Comparison of ENCODE assay signal across 9 cellular contexts in the genomic region with DNA sequence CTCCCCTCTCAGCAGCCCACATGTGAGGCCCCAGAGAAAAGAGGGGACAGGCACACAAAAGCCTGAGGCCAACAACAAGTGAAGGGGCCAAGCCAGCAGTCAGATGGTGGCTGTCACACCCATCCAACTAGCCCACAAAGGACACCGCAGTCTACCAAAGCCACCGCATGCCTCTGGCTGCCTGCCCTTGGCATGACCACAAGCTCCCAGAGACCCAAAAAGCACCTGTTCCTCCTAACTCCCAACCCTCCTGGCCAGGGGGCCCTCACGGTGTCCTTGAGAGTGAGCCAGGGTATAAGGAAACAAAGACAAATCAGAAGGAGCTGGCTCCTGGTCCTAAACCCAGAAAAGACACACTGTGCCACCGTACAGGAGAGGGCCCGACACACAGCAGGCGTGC.
DNase-seq lines count a peak whose midpoint lies in the region; ATAC-seq, FAIRE-seq and TF ChIP-seq lines count a peak whose summit lies in the region.
"Had no signal": no experiment of that assay in that cellular context is flagged by ENCODE, and none has a peak within 500 bp of the region (broad histone marks: within the 10 kb centered on the region; RNA-seq: fewer than 3 reads in every experiment).

No MANE protein-coding gene starts in this region.

- H3K36me3 Mint-ChIP-seq in activated CD8-positive, alpha-beta T cell treated with anti-CD3 and anti-CD28 coated beads for 36 hours (ENCODE audit: low read depth), result no peaks in the 10 kb centered on the region
- peaks cover 14% of the 10 kb centered on the region for H3K36me3 Mint-ChIP-seq in stimulated activated effector memory CD8-positive, alpha-beta T cell treated with anti-CD3 and anti-CD28 coated beads, Interleukin-12 subunit alpha, Interleukin-12 subunit beta, amount 100 ng/mL, for 72 hours

- no peak overlapping the region for H3K4me3 Mint-ChIP-seq in activated CD8-positive, alpha-beta T cell treated with anti-CD3 and anti-CD28 coated beads for 36 hours
- no peak overlapping the region for H3K4me3 Mint-ChIP-seq in stimulated activated effector memory CD8-positive, alpha-beta T cell treated with anti-CD3 and anti-CD28 coated beads, Interleukin-12 subunit alpha, Interleukin-12 subunit beta, amount 100 ng/mL, for 72 hours

- no peaks in the 10 kb centered on the region for H3K27me3 ChIP-seq in layer of hippocampus (ENCODE audit: control insufficient read depth, insufficient read depth, low read length)

- ATAC-seq in HG02981 (IDR thresholded peaks at IDR 0.05; ENCODE audit: unreplicated experiment) (peak; percentile 11), GM19324 (IDR thresholded peaks at IDR 0.05; ENCODE audit: low FRiP score, unreplicated experiment) (no peak)
- peak; percentile 30 for ATAC-seq in activated CD8-positive, alpha-beta T cell treated with anti-CD3 and anti-CD28 coated beads for 36 hours
- no peak for ATAC-seq in stimulated activated effector memory CD8-positive, alpha-beta T cell treated with anti-CD3 and anti-CD28 coated beads, Interleukin-12 subunit alpha, Interleukin-12 subunit beta, amount 100 ng/mL, for 72 hours

- H3K27me3 Mint-ChIP-seq in activated CD8-positive, alpha-beta T cell treated with anti-CD3 and anti-CD28 coated beads for 36 hours, result no peaks in the 10 kb centered on the region

- H3K27ac ChIP-seq in layer of hippocampus (ENCODE audit: low read depth, low read length), result peak overlapping the region; percentile 91

- POLR2A ChIA-PET in activated CD8-positive, alpha-beta T cell treated with anti-CD3 and anti-CD28 coated beads for 36 hours (lab: Charles Lee), result interaction anchor here (1.6 kb wide), 1 partner anchor 11 kb away, joined by 4 read pairs; no protein-coding TSS in a partner anchor

- CTCF ChIA-PET in activated CD8-positive, alpha-beta T cell treated with anti-CD3 and anti-CD28 coated beads for 36 hours (lab: Charles Lee), result interaction anchor here (1.4 kb wide), 1 partner anchor 163 kb away, joined by 3 read pairs; no protein-coding TSS in a partner anchor

- H3K9me3 Mint-ChIP-seq in activated CD8-positive, alpha-beta T cell treated with anti-CD3 and anti-CD28 coated beads for 36 hours, result no peaks in the 10 kb centered on the region
- H3K9me3 Mint-ChIP-seq in stimulated activated effector memory CD8-positive, alpha-beta T cell treated with anti-CD3 and anti-CD28 coated beads, Interleukin-12 subunit alpha, Interleukin-12 subunit beta, amount 100 ng/mL, for 72 hours, result no peaks in the 10 kb centered on the region

- intact Hi-C loops in activated CD8-positive, alpha-beta T cell treated with anti-CD3 and anti-CD28 coated beads for 36 hours (cut with micrococcal nuclease), result no loop called here

- H3K4me1 Mint-ChIP-seq in activated CD8-positive, alpha-beta T cell treated with anti-CD3 and anti-CD28 coated beads for 36 hours (ENCODE audit: low read depth), result peaks cover 12% of the 10 kb centered on the region
- peaks cover 20% of the 10 kb centered on the region for H3K4me1 Mint-ChIP-seq in stimulated activated effector memory CD8-positive, alpha-beta T cell treated with anti-CD3 and anti-CD28 coated beads, Interleukin-12 subunit alpha, Interleukin-12 subunit beta, amount 100 ng/mL, for 72 hours

- no peak overlapping the region for H3K27ac Mint-ChIP-seq in activated CD8-positive, alpha-beta T cell treated with anti-CD3 and anti-CD28 coated beads for 36 hours
- peak overlapping the region; percentile 75 for H3K27ac Mint-ChIP-seq in stimulated activated effector memory CD8-positive, alpha-beta T cell treated with anti-CD3 and anti-CD28 coated beads, Interleukin-12 subunit alpha, Interleukin-12 subunit beta, amount 100 ng/mL, for 72 hours

- no peak for DNase-seq in activated CD8-positive, alpha-beta T cell treated with anti-CD3 and anti-CD28 coated beads for 36 hours
- DNase-seq in stimulated activated effector memory CD8-positive, alpha-beta T cell treated with anti-CD3 and anti-CD28 coated beads, Interleukin-12 subunit alpha, Interleukin-12 subunit beta, amount 100 ng/mL, for 72 hours (ENCODE audit: low spot score in 2 of 2), result no peak
- DNase-seq in D721Med (ENCODE audit: insufficient read length, low spot score) (no peak), AG08396 (ENCODE audit: low spot score) (no peak), DMS114 treated with DMSO at 0.1 percent for 48 hours (lab: John Stamatoyannopoulos, UW; ENCODE audit: unreplicated experiment) (no peak)
- DNase-seq: amniotic stem cell had no signal

- no peak for TF ChIP-seq CTCF in activated CD8-positive, alpha-beta T cell treated with anti-CD3 and anti-CD28 coated beads for 36 hours (IDR thresholded peaks at IDR 0.05)
- no peak for TF ChIP-seq CTCF in D721Med (IDR thresholded peaks at IDR 0.05; ENCODE audit: insufficient read depth, missing control alignments)

- FAIRE-seq in D721Med (lab: Jason Lieb, UNC), result no peak

Comparison
In these comparisons a context has a peak if more than half of its experiments do, and no peak if none do; other contexts are left out.
1. ATAC-seq: peak in HG02981 (single experiment) and activated CD8-positive, alpha-beta T cell treated with anti-CD3 and anti-CD28 coated beads for 36 hours (single experiment); none in stimulated activated effector memory CD8-positive, alpha-beta T cell treated with anti-CD3 and anti-CD28 coated beads, Interleukin-12 subunit alpha, Interleukin-12 subunit beta, amount 100 ng/mL, for 72 hours (single experiment) and GM19324 (single experiment).